In genomic region chr20:40688129-40689099, GRCh38 we compare ENCODE assay signal across 8 cellular contexts. TPM values are rescaled to one million over a fixed set of nuclear protein-coding genes. Genes with fewer than 3 reads are reported as not detected.
DNase-seq lines count a peak whose midpoint lies in the region; ATAC-seq and TF ChIP-seq lines count a peak whose summit lies in the region.

No MANE protein-coding gene starts in this region.

- H3K4me3 ChIP-seq in fibroblast of pulmonary artery (replicated peaks; ENCODE audit: low read depth, low read length) (peak overlapping the region; percentile 55), osteoblast (ENCODE audit: insufficient read depth, low read length) (peak overlapping the region; percentile 69)

- peaks cover 52% of the 10 kb centered on the region for H3K27me3 ChIP-seq in osteoblast (ENCODE audit: insufficient read depth, low read length)

- no peaks in the 10 kb centered on the region for H3K4me1 ChIP-seq in osteoblast (ENCODE audit: insufficient read depth, low read length)

- no peak for TF ChIP-seq CTCF in fibroblast of pulmonary artery (IDR thresholded peaks at IDR 0.05; ENCODE audit: low read length, missing control alignments)
- no peak for TF ChIP-seq CTCF in osteoblast (IDR thresholded peaks at IDR 0.05; ENCODE audit: extremely low read depth, low read depth, low read length)

- ATAC-seq in GM21737 (IDR thresholded peaks at IDR 0.05; ENCODE audit: unreplicated experiment) (peak; percentile 15), GM21381 (IDR thresholded peaks at IDR 0.05; ENCODE audit: unreplicated experiment) (no peak), HG02610 (IDR thresholded peaks at IDR 0.05; ENCODE audit: unreplicated experiment) (no peak)

- H3K9me3 ChIP-seq in osteoblast (ENCODE audit: low read depth, low read length), result no peaks in the 10 kb centered on the region

- H3K36me3 ChIP-seq in osteoblast (ENCODE audit: insufficient read depth, low read length), result no peaks in the 10 kb centered on the region

- H3K4me2 ChIP-seq in osteoblast (ENCODE audit: insufficient read depth, low read length), result peak overlapping the region; percentile 81

- DNase-seq in T-helper 2 cell treated with Interferon-gamma antibody and Interleukin-4, amounts not matched to agents 5 μg/mL and 100 μg/mL, for 36 hours (ENCODE audit: low spot score), result no peak
- no peak for DNase-seq in fibroblast of pulmonary artery (ENCODE audit: low read depth)
- peak; percentile 89 for DNase-seq in osteoblast (ENCODE audit: insufficient read length, low spot score, missing footprints)
- no peak for DNase-seq in cerebellar nuclear complex (lab: John Stamatoyannopoulos, UW)
- DNase-seq in NCI-H524 (lab: John Stamatoyannopoulos, UW), result no peak

- H4K20me1 ChIP-seq in osteoblast (ENCODE audit: insufficient read depth, low read length), result no peaks in the 10 kb centered on the region

- peak overlapping the region; percentile 55 for H3K4me3 Mint-ChIP-seq in T-helper 2 cell treated with Interferon-gamma antibody and Interleukin-4, amounts not matched to agents 5 μg/mL and 100 μg/mL, for 36 hours

- H3K9me3 Mint-ChIP-seq in T-helper 2 cell treated with Interferon-gamma antibody and Interleukin-4, amounts not matched to agents 5 μg/mL and 100 μg/mL, for 36 hours, result no peaks in the 10 kb centered on the region

- peak overlapping the region; percentile 70 for H2AFZ ChIP-seq in osteoblast (ENCODE audit: low read length)

- no peak overlapping the region for H3K27ac ChIP-seq in osteoblast (ENCODE audit: low read depth, low read length)

- peaks cover 5% of the 10 kb centered on the region for H3K4me1 Mint-ChIP-seq in T-helper 2 cell treated with Interferon-gamma antibody and Interleukin-4, amounts not matched to agents 5 μg/mL and 100 μg/mL, for 36 hours (ENCODE audit: low read depth)

- H3K36me3 Mint-ChIP-seq in T-helper 2 cell treated with Interferon-gamma antibody and Interleukin-4, amounts not matched to agents 5 μg/mL and 100 μg/mL, for 36 hours (ENCODE audit: low read depth), result no peaks in the 10 kb centered on the region

- peaks cover 88% of the 10 kb centered on the region for H3K27me3 Mint-ChIP-seq in T-helper 2 cell treated with Interferon-gamma antibody and Interleukin-4, amounts not matched to agents 5 μg/mL and 100 μg/mL, for 36 hours (ENCODE audit: low read depth)

- H3K79me2 ChIP-seq in osteoblast (ENCODE audit: insufficient read depth, low read length), result no peaks in the 10 kb centered on the region

- no peak overlapping the region for H3K27ac Mint-ChIP-seq in T-helper 2 cell treated with Interferon-gamma antibody and Interleukin-4, amounts not matched to agents 5 μg/mL and 100 μg/mL, for 36 hours

RNA-seq across cellular contexts. Expression of gene MAFB, which starts 0.6 kb away (rescaled TPM):
- 12.1 and 12.7 TPM in 2 replicates for total RNA-seq in osteoblast
